In genomic region chr13:44012910-44013309, GRCh38 we compare ENCODE assay signal across 19 cellular contexts.
A peak's percentile ranks its signal among the peaks of the same experiment; 100 is the strongest.
DNase-seq lines count a peak whose midpoint lies in the region; ATAC-seq and TF ChIP-seq lines count a peak whose summit lies in the region.
"Had no signal": no experiment of that assay in that cellular context is flagged by ENCODE, and none has a peak within 500 bp of the region (broad histone marks: within the 10 kb centered on the region; RNA-seq: fewer than 3 reads in every experiment).

No MANE protein-coding gene starts in this region.

- H3K27me3 ChIP-seq in cardiac muscle cell: no peaks in the 10 kb centered on the region
- H3K27me3 ChIP-seq in mesenchymal stem cell (ENCODE audit: control insufficient read depth in 1 of 2, insufficient read depth in 1 of 2, low read length in 2 of 2): no peaks in the 10 kb centered on the region
- no peaks in the 10 kb centered on the region for H3K27me3 ChIP-seq in thoracic aorta (replicated peaks; ENCODE audit: insufficient read depth)
- H3K27me3 ChIP-seq: spleen had no signal

- no peak overlapping the region for H3K4me3 ChIP-seq in cardiac muscle cell
- no peak overlapping the region for H3K4me3 ChIP-seq in mesenchymal stem cell (ENCODE audit: insufficient read depth in 1 of 2, low read depth in 1 of 2, low read length in 2 of 2)
- no peak overlapping the region for H3K4me3 ChIP-seq in thoracic aorta
- H3K4me3 ChIP-seq: lower lobe of right lung, PC-9, spleen had no signal

- no peaks in the 10 kb centered on the region for H3K9me3 ChIP-seq in cardiac muscle cell (ENCODE audit: low read depth)
- H3K9me3 ChIP-seq in mesenchymal stem cell (ENCODE audit: control insufficient read depth, low read length): no peaks in the 10 kb centered on the region
- no peaks in the 10 kb centered on the region for H3K9me3 ChIP-seq in thoracic aorta
- H3K9me3 ChIP-seq: lower lobe of right lung, spleen had no signal

- H3K27ac ChIP-seq in cardiac muscle cell (peak overlapping the region; percentile 16), mesenchymal stem cell (ENCODE audit: low read length, poor library complexity, severe bottlenecking) (peak overlapping the region; percentile 97), thoracic aorta (peak overlapping the region; percentile 2 to 42)
- H3K27ac ChIP-seq: lower lobe of right lung, PC-9 had no signal

- no peak for TF ChIP-seq CTCF in cardiac muscle cell (IDR thresholded peaks at IDR 0.05; ENCODE audit: low read depth, low read length)
- no peak for TF ChIP-seq CTCF in thoracic aorta (IDR thresholded peaks at IDR 0.05)

- peak overlapping the region; percentile 94 for H2AK5ac ChIP-seq in mesenchymal stem cell (ENCODE audit: low read length, severe bottlenecking)

- H2BK15ac ChIP-seq in mesenchymal stem cell (ENCODE audit: low read depth, poor library complexity, severe bottlenecking): no peak overlapping the region

- DNase-seq in cardiac muscle cell (ENCODE audit: low read depth in 1 of 2, low spot score in 1 of 2) (peak in 1 of 2 donors; percentile 12), cardiac septum (ENCODE audit: low spot score) (no peak), dermis blood vessel endothelial cell (peak; percentile 37), mesenchymal stem cell (no peak), thoracic aorta (ENCODE audit: low spot score) (no peak), MV-4-11 (lab: John Stamatoyannopoulos, UW) (no peak)
- DNase-seq in activated CD8-positive, alpha-beta memory T cell treated with anti-CD3 and anti-CD28 coated beads, Interleukin-2, amount 50 U/mL, for 48 hours: no peak
- DNase-seq: activated CD4-positive, alpha-beta T cell treated with anti-CD3 and anti-CD28 coated beads for 4 hours; activated effector memory CD4-positive, alpha-beta T cell treated with Interleukin-2 at 50 U/mL for 16 hours; cerebellar nuclear complex; DMS 273 treated with DMSO at 0.1 percent for 48 hours; lower lobe of right lung; naive thymus-derived CD8-positive, alpha-beta T cell; NCI-H1105; NCI-H774; PC-9; posterior cingulate gyrus; spleen had no signal

- peak overlapping the region; percentile 25 for H3K4me2 ChIP-seq in mesenchymal stem cell (ENCODE audit: low read length, poor library complexity, severe bottlenecking)
- H3K4me2 ChIP-seq: PC-9 had no signal

- no peak overlapping the region for H4K8ac ChIP-seq in mesenchymal stem cell (ENCODE audit: low read length)

- H3K36me3 ChIP-seq in cardiac muscle cell (no peaks in the 10 kb centered on the region), mesenchymal stem cell (ENCODE audit: control insufficient read depth in 1 of 2, insufficient read depth in 2 of 2, low read depth in 1 of 2, low read length in 2 of 2) (no peaks in the 10 kb centered on the region), thoracic aorta (no peaks in the 10 kb centered on the region)
- H3K36me3 ChIP-seq: lower lobe of right lung, spleen had no signal

- WGBS in mesenchymal stem cell: 98% methylated on average over 1 of the region's 1 CpG

- peak overlapping the region; percentile 95 for H2BK5ac ChIP-seq in mesenchymal stem cell (ENCODE audit: low read depth, low read length, poor library complexity, severe bottlenecking)

- no peaks in the 10 kb centered on the region for H3K79me1 ChIP-seq in mesenchymal stem cell (replicated peaks; ENCODE audit: low read length, poor library complexity, severe bottlenecking)

- no peak for ATAC-seq in thoracic aorta (ENCODE audit: insufficient number of reproducible peaks, low FRiP score, low read depth)
- ATAC-seq in HG03571 (IDR thresholded peaks at IDR 0.05; ENCODE audit: unreplicated experiment): no peak
- ATAC-seq: lower lobe of right lung; naive thymus-derived CD8-positive, alpha-beta T cell had no signal

- no peak overlapping the region for H3K14ac ChIP-seq in mesenchymal stem cell (ENCODE audit: low read length in 2 of 2)

- intact Hi-C loops in cardiac septum (cut with DNase I): no loop called here

- no peak overlapping the region for H3K9ac ChIP-seq in mesenchymal stem cell (ENCODE audit: low read length)

- no peak overlapping the region for H3K4ac ChIP-seq in mesenchymal stem cell (ENCODE audit: low read depth in 1 of 2, low read length in 2 of 2)

- H3K18ac ChIP-seq in mesenchymal stem cell (ENCODE audit: low read depth in 1 of 2, low read length in 2 of 2): no peak overlapping the region

- no peak overlapping the region for H2BK120ac ChIP-seq in mesenchymal stem cell (ENCODE audit: low read depth, low read length)

- H4K91ac ChIP-seq in mesenchymal stem cell (ENCODE audit: low read length): no peak overlapping the region

- no peak overlapping the region for H3K23ac ChIP-seq in mesenchymal stem cell (ENCODE audit: low read length in 2 of 2)

- H2AFZ ChIP-seq in mesenchymal stem cell (ENCODE audit: low read depth, low read length): no peak overlapping the region
- H2AFZ ChIP-seq: PC-9 had no signal

- H3K4me1 ChIP-seq in cardiac muscle cell (ENCODE audit: low read depth) (peaks cover 37% of the 10 kb centered on the region), mesenchymal stem cell (ENCODE audit: control insufficient read depth, insufficient read depth, low read depth, low read length) (peaks cover 11% of the 10 kb centered on the region), thoracic aorta (ENCODE audit: control insufficient read depth in 1 of 2, low read depth in 2 of 2) (peaks cover 10 to 17% of the 10 kb centered on the region in 2 donors)

- H2BK12ac ChIP-seq in mesenchymal stem cell (ENCODE audit: low read length in 2 of 2): peak overlapping the region in 1 of 2 experiments; percentile 55

Comparison
In these comparisons a context has a peak if more than half of its experiments do, and no peak if none do; other contexts are left out.
1. H3K27ac ChIP-seq: peak in every context shown above with its lines; median percentile 97 in mesenchymal stem cell; 22 in thoracic aorta; 16 in cardiac muscle cell.